Comparison of ENCODE assay signal across 8 cellular contexts in the genomic region with DNA sequence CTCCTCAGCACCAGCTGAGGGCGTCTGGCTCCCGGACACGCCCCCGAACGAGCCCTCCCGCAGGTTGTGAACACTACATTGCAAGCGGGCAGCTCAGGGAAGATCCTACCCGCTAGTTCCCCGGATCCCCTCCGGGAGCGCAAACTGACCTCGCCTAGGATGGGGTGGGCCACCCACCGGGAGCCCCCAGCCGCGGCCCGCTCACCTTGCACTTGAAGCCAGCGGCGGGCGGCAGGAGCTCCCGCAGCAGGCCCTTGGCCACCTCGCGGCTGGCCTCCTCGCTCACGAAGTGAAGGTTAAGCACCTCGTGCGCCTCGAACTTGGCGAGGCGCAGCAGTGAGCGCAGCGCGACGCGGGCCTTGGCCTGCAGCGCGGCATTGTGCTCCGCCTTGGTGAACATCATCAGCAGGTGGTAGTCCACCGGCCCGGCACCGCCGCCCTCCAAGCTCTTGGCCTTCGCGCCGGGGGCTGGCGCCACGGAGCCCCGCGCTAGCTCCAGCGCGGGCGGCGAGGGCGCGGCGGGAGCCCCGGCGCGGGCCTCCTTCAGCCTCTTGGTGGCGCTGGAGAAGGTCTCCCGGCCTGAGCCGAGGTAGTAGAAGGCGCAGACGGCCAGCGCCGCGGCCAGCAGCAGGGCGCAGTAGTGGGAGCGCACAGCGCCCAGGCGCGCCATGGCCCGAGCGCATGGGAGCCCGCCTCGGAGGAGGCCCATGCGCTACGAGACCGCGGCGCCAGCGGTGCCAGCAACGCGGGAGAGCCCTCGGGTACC. TPM values are rescaled to one million over a fixed set of nuclear protein-coding genes. Genes with fewer than 3 reads are reported as not detected.
A peak's percentile ranks its signal among the peaks of the same experiment; 100 is the strongest.
DNase-seq lines count a peak whose midpoint lies in the region; ATAC-seq and TF ChIP-seq lines count a peak whose summit lies in the region.

No MANE protein-coding gene starts in this region.

- H3K4me1 ChIP-seq in osteoblast (ENCODE audit: insufficient read depth, low read length): peaks cover 15% of the 10 kb centered on the region

- H3K4me3 ChIP-seq in HL-60 (replicated peaks; ENCODE audit: insufficient read depth, low read length) (peak overlapping the region; percentile 70), osteoblast (ENCODE audit: insufficient read depth, low read length) (peak overlapping the region; percentile 86)

- peak overlapping the region; percentile 86 for H3K4me3 Mint-ChIP-seq in activated T-helper 2 cell treated with anti-CD3 and anti-CD28 coated beads, Interferon-gamma antibody, Interleukin-2, Interleukin-4, amounts not matched to agents 10 μg/mL and 5 μg/mL and 100 μg/mL, durations not matched to agents 14 hours and 24 hours and 36 hours (ENCODE audit: low read depth)

- DNase-seq in DMS79 treated with DMSO at 0.1 percent for 48 hours (lab: John Stamatoyannopoulos, UW): peak; percentile 52
- DNase-seq in HL-60 (ENCODE audit: low read depth in 1 of 2, low spot score in 1 of 2): peak; percentile 41 to 67
- peak; percentile 88 to 93 for DNase-seq in NOMO-1 (lab: John Stamatoyannopoulos, UW; ENCODE audit: unreplicated experiment in 2 of 2)
- peak; percentile 31 for DNase-seq in activated T-helper 2 cell treated with anti-CD3 and anti-CD28 coated beads, Interferon-gamma antibody, Interleukin-2, Interleukin-4, amounts not matched to agents 10 μg/mL and 5 μg/mL and 100 μg/mL, durations not matched to agents 14 hours and 24 hours and 36 hours (ENCODE audit: low spot score)
- peak; percentile 50 for DNase-seq in glomerular visceral epithelial cell (ENCODE audit: extremely low spot score)
- DNase-seq in osteoblast (ENCODE audit: insufficient read length, low spot score, missing footprints): peak; percentile 95
- DNase-seq in epidermal melanocyte (ENCODE audit: insufficient read length, low spot score): no peak

- H3K27me3 ChIP-seq in HL-60 (ENCODE audit: insufficient read depth, poor library complexity, severe bottlenecking) (no peaks in the 10 kb centered on the region), osteoblast (ENCODE audit: insufficient read depth, low read length) (no peaks in the 10 kb centered on the region)

- H3K36me3 Mint-ChIP-seq in activated T-helper 2 cell treated with anti-CD3 and anti-CD28 coated beads, Interferon-gamma antibody, Interleukin-2, Interleukin-4, amounts not matched to agents 10 μg/mL and 5 μg/mL and 100 μg/mL, durations not matched to agents 14 hours and 24 hours and 36 hours (ENCODE audit: low read depth): peaks cover 14% of the 10 kb centered on the region

- peaks cover 30% of the 10 kb centered on the region for H3K79me2 ChIP-seq in osteoblast (ENCODE audit: insufficient read depth, low read length)

- H2AFZ ChIP-seq in osteoblast (ENCODE audit: low read length): peak overlapping the region; percentile 88

- peak overlapping the region; percentile 98 for H3K4me2 ChIP-seq in osteoblast (ENCODE audit: insufficient read depth, low read length)

- peak; percentile 53 for ATAC-seq in GM21360 (IDR thresholded peaks at IDR 0.05; ENCODE audit: unreplicated experiment)

- H3K27ac ChIP-seq in HL-60 (replicated peaks) (peak overlapping the region; percentile 66), osteoblast (ENCODE audit: low read depth, low read length) (peak overlapping the region; percentile 71)

- intact Hi-C loops in activated T-helper 2 cell treated with anti-CD3 and anti-CD28 coated beads, Interferon-gamma antibody, Interleukin-2, Interleukin-4, amounts not matched to agents 10 μg/mL and 5 μg/mL and 100 μg/mL, durations not matched to agents 14 hours and 24 hours and 36 hours (cut with micrococcal nuclease): loop anchor here (1.0 to 5.0 kb wide), 5 partner anchors 173 to 598 kb away; a partner anchor contains a TSS

- H3K27me3 Mint-ChIP-seq in activated T-helper 2 cell treated with anti-CD3 and anti-CD28 coated beads, Interferon-gamma antibody, Interleukin-2, Interleukin-4, amounts not matched to agents 10 μg/mL and 5 μg/mL and 100 μg/mL, durations not matched to agents 14 hours and 24 hours and 36 hours (ENCODE audit: low read depth): no peaks in the 10 kb centered on the region

- H3K27ac Mint-ChIP-seq in activated T-helper 2 cell treated with anti-CD3 and anti-CD28 coated beads, Interferon-gamma antibody, Interleukin-2, Interleukin-4, amounts not matched to agents 10 μg/mL and 5 μg/mL and 100 μg/mL, durations not matched to agents 14 hours and 24 hours and 36 hours: peak overlapping the region; percentile 38

- peaks cover 9% of the 10 kb centered on the region for H4K20me1 ChIP-seq in osteoblast (ENCODE audit: insufficient read depth, low read length)

- TF ChIP-seq CTCF in HL-60 (IDR thresholded peaks at IDR 0.05; ENCODE audit: insufficient read depth, low read length): peak; percentile 12
- TF ChIP-seq CTCF in osteoblast (IDR thresholded peaks at IDR 0.05; ENCODE audit: extremely low read depth, low read depth, low read length): peak; percentile 32

- H3K9me3 Mint-ChIP-seq in activated T-helper 2 cell treated with anti-CD3 and anti-CD28 coated beads, Interferon-gamma antibody, Interleukin-2, Interleukin-4, amounts not matched to agents 10 μg/mL and 5 μg/mL and 100 μg/mL, durations not matched to agents 14 hours and 24 hours and 36 hours: no peaks in the 10 kb centered on the region

- no peaks in the 10 kb centered on the region for H3K9me3 ChIP-seq in osteoblast (ENCODE audit: low read depth, low read length)

- H3K4me1 Mint-ChIP-seq in activated T-helper 2 cell treated with anti-CD3 and anti-CD28 coated beads, Interferon-gamma antibody, Interleukin-2, Interleukin-4, amounts not matched to agents 10 μg/mL and 5 μg/mL and 100 μg/mL, durations not matched to agents 14 hours and 24 hours and 36 hours (ENCODE audit: low read depth): peaks cover 23% of the 10 kb centered on the region

- H3K36me3 ChIP-seq in osteoblast (ENCODE audit: insufficient read depth, low read length): peaks cover 3% of the 10 kb centered on the region

RNA-seq across cellular contexts. Expression of a gene that starts 0.4 kb away (rescaled TPM):
- total RNA-seq in activated T-helper 2 cell treated with anti-CD3 and anti-CD28 coated beads, Interferon-gamma antibody, Interleukin-2, Interleukin-4, amounts not matched to agents 10 μg/mL and 5 μg/mL and 100 μg/mL, durations not matched to agents 14 hours and 24 hours and 36 hours: 15.8 and 16.1 TPM in 2 replicates
- total RNA-seq in osteoblast: 28.2 and 28.9 TPM in 2 replicates
